In the genomic region with DNA sequence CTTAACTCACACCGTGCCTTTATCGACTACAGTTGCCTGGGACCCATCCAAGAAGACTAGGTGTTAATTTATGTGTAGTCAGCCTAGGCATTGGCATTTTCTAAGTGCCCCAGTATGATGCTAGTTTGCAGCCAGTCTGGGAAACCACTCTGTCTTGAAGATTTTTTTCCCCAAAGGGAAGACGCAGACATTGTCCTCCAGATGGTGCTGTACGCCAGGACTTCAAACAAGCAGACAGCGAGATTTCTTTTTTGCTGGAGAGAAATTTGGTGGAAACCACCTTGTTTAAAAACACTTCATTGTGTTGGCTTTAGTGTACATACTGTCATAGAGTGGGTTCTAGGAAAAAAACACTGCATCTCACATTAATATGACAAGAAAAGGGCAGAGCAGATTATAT, we compare ENCODE assay signal across 10 cellular contexts. TPM values are rescaled to one million over a fixed set of nuclear protein-coding genes. Genes with fewer than 3 reads are reported as not detected.
DNase-seq lines count a peak whose midpoint lies in the region; ATAC-seq and TF ChIP-seq lines count a peak whose summit lies in the region.
"Had no signal": no experiment of that assay in that cellular context is flagged by ENCODE, and none has a peak within 500 bp of the region (broad histone marks: within the 10 kb centered on the region; RNA-seq: fewer than 3 reads in every experiment).

No MANE protein-coding gene starts in this region.

- H3K9me3 Mint-ChIP-seq in mesothelial cell of epicardium = no peaks in the 10 kb centered on the region
- no peaks in the 10 kb centered on the region for H3K9me3 Mint-ChIP-seq in activated naive CD8-positive, alpha-beta T cell treated with anti-CD3 and anti-CD28 coated beads, Interleukin-2, amount 50 U/mL, for 24 hours

- H3K9me3 ChIP-seq in adipocyte (ENCODE audit: control insufficient read depth, low read length) = no peaks in the 10 kb centered on the region
- no peaks in the 10 kb centered on the region for H3K9me3 ChIP-seq in upper lobe of left lung
- H3K9me3 ChIP-seq: thoracic aorta had no signal

- no peak overlapping the region for H3K27ac Mint-ChIP-seq in mesothelial cell of epicardium
- no peak overlapping the region for H3K27ac Mint-ChIP-seq in activated naive CD8-positive, alpha-beta T cell treated with anti-CD3 and anti-CD28 coated beads, Interleukin-2, amount 50 U/mL, for 24 hours

- peak; percentile 7 for DNase-seq in AG04449 (ENCODE audit: low read depth, low spot score)
- DNase-seq in GM04504 (ENCODE audit: low read depth) = peak; percentile 5
- peak; percentile 49 for DNase-seq in NCI-H128 (lab: John Stamatoyannopoulos, UW; ENCODE audit: unreplicated experiment)
- peak; percentile 66 for DNase-seq in adipocyte (ENCODE audit: low read depth)
- DNase-seq in mesothelial cell of epicardium (ENCODE audit: low spot score in 2 of 2, unreplicated experiment in 2 of 2) = no peak
- DNase-seq in activated naive CD8-positive, alpha-beta T cell treated with anti-CD3 and anti-CD28 coated beads, Interleukin-2, amount 50 U/mL, for 24 hours = no peak
- DNase-seq in upper lobe of left lung = no peak
- DNase-seq in Right ventricle myocardium inferior (ENCODE audit: missing footprints) = no peak

- no peak overlapping the region for H3K27ac ChIP-seq in upper lobe of left lung
- H3K27ac ChIP-seq: epithelial cell of prostate, thoracic aorta had no signal

- no peak for TF ChIP-seq POLR2A in upper lobe of left lung (IDR thresholded peaks at IDR 0.05)

- H3K4me3 Mint-ChIP-seq in mesothelial cell of epicardium = no peak overlapping the region
- no peak overlapping the region for H3K4me3 Mint-ChIP-seq in activated naive CD8-positive, alpha-beta T cell treated with anti-CD3 and anti-CD28 coated beads, Interleukin-2, amount 50 U/mL, for 24 hours

- POLR2A ChIA-PET in AG04449 (lab: Yijun Ruan, JAX) = no interaction called here

- peaks cover 3% of the 10 kb centered on the region for H3K36me3 Mint-ChIP-seq in mesothelial cell of epicardium
- H3K36me3 Mint-ChIP-seq in activated naive CD8-positive, alpha-beta T cell treated with anti-CD3 and anti-CD28 coated beads, Interleukin-2, amount 50 U/mL, for 24 hours (ENCODE audit: low read depth) = no peaks in the 10 kb centered on the region

- no peaks in the 10 kb centered on the region for H3K36me3 ChIP-seq in adipocyte (ENCODE audit: control insufficient read depth, insufficient read depth, low read length, severe bottlenecking)
- H3K36me3 ChIP-seq in upper lobe of left lung = no peaks in the 10 kb centered on the region

- WGBS in upper lobe of left lung, 2 donors = 64 to 68% methylated on average over 5 of the region's 5 CpGs

- no peak for TF ChIP-seq EP300 in upper lobe of left lung (IDR thresholded peaks at IDR 0.05)

- CTCF ChIA-PET in AG04449 (lab: Yijun Ruan, JAX) = interaction anchor here (0.7 to 6.1 kb wide), 8 partner anchors 9 to 242 kb away, joined by 3 to 22 read pairs (median 4); no protein-coding TSS in a partner anchor

- ATAC-seq in activated naive CD8-positive, alpha-beta T cell treated with anti-CD3 and anti-CD28 coated beads, Interleukin-2, amount 50 U/mL, for 24 hours = no peak
- no peak for ATAC-seq in upper lobe of left lung (ENCODE audit: low FRiP score in 2 of 2)
- ATAC-seq in Right ventricle myocardium inferior = no peak

- no peaks in the 10 kb centered on the region for H3K4me1 Mint-ChIP-seq in mesothelial cell of epicardium
- H3K4me1 Mint-ChIP-seq in activated naive CD8-positive, alpha-beta T cell treated with anti-CD3 and anti-CD28 coated beads, Interleukin-2, amount 50 U/mL, for 24 hours = peaks cover 14% of the 10 kb centered on the region

- H3K27me3 ChIP-seq in adipocyte (replicated peaks; ENCODE audit: control insufficient read depth, insufficient read depth, low read length) (no peaks in the 10 kb centered on the region), upper lobe of left lung (no peaks in the 10 kb centered on the region)

- no peaks in the 10 kb centered on the region for H3K27me3 Mint-ChIP-seq in mesothelial cell of epicardium (ENCODE audit: low read depth)
- H3K27me3 Mint-ChIP-seq in activated naive CD8-positive, alpha-beta T cell treated with anti-CD3 and anti-CD28 coated beads, Interleukin-2, amount 50 U/mL, for 24 hours = no peaks in the 10 kb centered on the region

- no peak overlapping the region for H3K4me3 ChIP-seq in AG04449 (ENCODE audit: low read depth, low read length)
- H3K4me3 ChIP-seq in adipocyte (ENCODE audit: low read length) = no peak overlapping the region
- no peak overlapping the region for H3K4me3 ChIP-seq in upper lobe of left lung
- H3K4me3 ChIP-seq: thoracic aorta had no signal

- H3K4me1 ChIP-seq in adipocyte (ENCODE audit: control insufficient read depth, insufficient read depth, low read length) (no peaks in the 10 kb centered on the region), upper lobe of left lung (no peaks in the 10 kb centered on the region)

- intact Hi-C loops in Right ventricle myocardium inferior (cut with DNase I) = no loop called here

- TF ChIP-seq CTCF in AG04449 (IDR thresholded peaks at IDR 0.05; ENCODE audit: insufficient read depth, low read length, missing control alignments) (peak; percentile 54), mesothelial cell of epicardium (IDR thresholded peaks at IDR 0.05; ENCODE audit: unreplicated experiment) (peak; percentile 33), upper lobe of left lung (IDR thresholded peaks at IDR 0.05) (no peak)

- H3K9ac ChIP-seq in adipocyte (ENCODE audit: low read length) = no peak overlapping the region

RNA-seq across cellular contexts. Expression of gene ALDH5A1, which starts 30.0 kb away (rescaled TPM):
- total RNA-seq in mesothelial cell of epicardium (19.6 to 22.6 TPM (median 22.5 TPM) in 3 replicates), upper lobe of left lung (10 to 100 TPM in 5 of 6 donors, 1 to 10 TPM in 1; 7.3 to 21.1 (median 12.4) TPM), Right ventricle myocardium inferior (25.1 TPM)

RNA-seq across cellular contexts. Expression of gene GPLD1, which starts 35.4 kb away (rescaled TPM):
- total RNA-seq in mesothelial cell of epicardium = 4.2 to 4.8 TPM (median 4.7 TPM) in 3 replicates
- total RNA-seq in upper lobe of left lung = 10 to 100 TPM in 2 of 6 donors, 1 to 10 TPM in 4; 2.5 to 15.7 (median 7.3) TPM
- 1.1 TPM for total RNA-seq in Right ventricle myocardium inferior

Comparison
In these comparisons a context has a peak if more than half of its experiments do, and no peak if none do; other contexts are left out.
1. DNase-seq: peak in AG04449 (single experiment), GM04504 (single experiment), NCI-H128 (single experiment) and adipocyte (single experiment); none in mesothelial cell of epicardium (0 of 2), activated naive CD8-positive, alpha-beta T cell treated with anti-CD3 and anti-CD28 coated beads, Interleukin-2, amount 50 U/mL, for 24 hours (single experiment), upper lobe of left lung (0 of 2) and Right ventricle myocardium inferior (single experiment).
2. CTCF ChIP-seq: peak in AG04449 (single experiment) and mesothelial cell of epicardium (single experiment); none in upper lobe of left lung (0 of 6).